ENCODE assay signal across 1 cellular context in genomic region chr4:70714061-70714468, GRCh38.
TF ChIP-seq lines count a peak whose summit lies in the region.

No MANE protein-coding gene starts in this region.

TF ChIP-seq in K562, 482 proteins besides CTCF, POLR2A, EP300 and RAD21 (continues in another document):
- no peak for TF ChIP-seq HLTF (IDR thresholded peaks at IDR 0.05)
- TF ChIP-seq POLR3G (IDR thresholded peaks at IDR 0.05; ENCODE audit: extremely low read depth, insufficient read length, insufficient replicate concordance) = no peak
- TF ChIP-seq RFX7 (CRISPR knock-in tag; IDR thresholded peaks at IDR 0.05) = no peak
- TF ChIP-seq ZNF253 (CRISPR knock-in tag; conservative IDR thresholded peaks at IDR 0.05) = no peak
- no peak for TF ChIP-seq MITF (IDR thresholded peaks at IDR 0.05)
- peak; percentile 93 for TF ChIP-seq ZNF584 (CRISPR knock-in tag; IDR thresholded peaks at IDR 0.05; ENCODE audit: low read depth)
- TF ChIP-seq MEIS2 (IDR thresholded peaks at IDR 0.05; ENCODE audit: partially characterized antibody) = peak; percentile 61
- TF ChIP-seq, protein P1, sequence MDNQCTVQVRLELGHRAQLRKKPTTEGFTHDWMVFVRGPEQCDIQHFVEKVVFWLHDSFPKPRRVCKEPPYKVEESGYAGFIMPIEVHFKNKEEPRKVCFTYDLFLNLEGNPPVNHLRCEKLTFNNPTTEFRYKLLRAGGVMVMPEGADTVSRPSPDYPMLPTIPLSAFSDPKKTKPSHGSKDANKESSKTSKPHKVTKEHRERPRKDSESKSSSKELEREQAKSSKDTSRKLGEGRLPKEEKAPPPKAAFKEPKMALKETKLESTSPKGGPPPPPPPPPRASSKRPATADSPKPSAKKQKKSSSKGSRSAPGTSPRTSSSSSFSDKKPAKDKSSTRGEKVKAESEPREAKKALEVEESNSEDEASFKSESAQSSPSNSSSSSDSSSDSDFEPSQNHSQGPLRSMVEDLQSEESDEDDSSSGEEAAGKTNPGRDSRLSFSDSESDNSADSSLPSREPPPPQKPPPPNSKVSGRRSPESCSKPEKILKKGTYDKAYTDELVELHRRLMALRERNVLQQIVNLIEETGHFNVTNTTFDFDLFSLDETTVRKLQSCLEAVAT (IDR thresholded peaks at IDR 0.05) = no peak
- TF ChIP-seq FOXM1 (IDR thresholded peaks at IDR 0.05; ENCODE audit: low read depth) = no peak
- no peak for TF ChIP-seq FOXM1 (CRISPR knock-in tag; IDR thresholded peaks at IDR 0.05; ENCODE audit: low read depth)
- TF ChIP-seq, protein P2, sequence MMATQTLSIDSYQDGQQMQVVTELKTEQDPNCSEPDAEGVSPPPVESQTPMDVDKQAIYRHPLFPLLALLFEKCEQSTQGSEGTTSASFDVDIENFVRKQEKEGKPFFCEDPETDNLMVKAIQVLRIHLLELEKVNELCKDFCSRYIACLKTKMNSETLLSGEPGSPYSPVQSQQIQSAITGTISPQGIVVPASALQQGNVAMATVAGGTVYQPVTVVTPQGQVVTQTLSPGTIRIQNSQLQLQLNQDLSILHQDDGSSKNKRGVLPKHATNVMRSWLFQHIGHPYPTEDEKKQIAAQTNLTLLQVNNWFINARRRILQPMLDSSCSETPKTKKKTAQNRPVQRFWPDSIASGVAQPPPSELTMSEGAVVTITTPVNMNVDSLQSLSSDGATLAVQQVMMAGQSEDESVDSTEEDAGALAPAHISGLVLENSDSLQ (IDR thresholded peaks at IDR 0.05) = no peak
- no peak for TF ChIP-seq ZNF224 (CRISPR knock-in tag; IDR thresholded peaks at IDR 0.05)
- TF ChIP-seq RBFOX2 (IDR thresholded peaks at IDR 0.05; ENCODE audit: low read depth, low read length) = peak; percentile 13; the same call in 1 of the 2 replicates
- TF ChIP-seq MECOM (CRISPR knock-in tag; IDR thresholded peaks at IDR 0.05) = peak; percentile 73
- TF ChIP-seq SUPT5H (IDR thresholded peaks at IDR 0.05) = no peak
- TF ChIP-seq C11orf30 (IDR thresholded peaks at IDR 0.05; ENCODE audit: low read depth) = peak; percentile 81
- TF ChIP-seq ATF7 (IDR thresholded peaks at IDR 0.05) = peak; percentile 56; the same call in 1 of the 2 replicates
- TF ChIP-seq, protein P3, sequence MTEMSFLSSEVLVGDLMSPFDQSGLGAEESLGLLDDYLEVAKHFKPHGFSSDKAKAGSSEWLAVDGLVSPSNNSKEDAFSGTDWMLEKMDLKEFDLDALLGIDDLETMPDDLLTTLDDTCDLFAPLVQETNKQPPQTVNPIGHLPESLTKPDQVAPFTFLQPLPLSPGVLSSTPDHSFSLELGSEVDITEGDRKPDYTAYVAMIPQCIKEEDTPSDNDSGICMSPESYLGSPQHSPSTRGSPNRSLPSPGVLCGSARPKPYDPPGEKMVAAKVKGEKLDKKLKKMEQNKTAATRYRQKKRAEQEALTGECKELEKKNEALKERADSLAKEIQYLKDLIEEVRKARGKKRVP (CRISPR knock-in tag; IDR thresholded peaks at IDR 0.05) = peak; percentile 87
- TF ChIP-seq NFIX (CRISPR knock-in tag; IDR thresholded peaks at IDR 0.05; ENCODE audit: low read depth) = no peak
- TF ChIP-seq DPF2 (IDR thresholded peaks at IDR 0.05) = peak; percentile 42; the same call in 1 of the 2 replicates
- no peak for TF ChIP-seq ESRRA (IDR thresholded peaks at IDR 0.05; ENCODE audit: borderline replicate concordance, low read depth)
- TF ChIP-seq ZNF644 (tag; IDR thresholded peaks at IDR 0.05; ENCODE audit: low read depth) = peak; percentile 42; the same call in 1 of the 2 replicates
- peak; percentile 61 for TF ChIP-seq MAFG (tag; conservative IDR thresholded peaks at IDR 0.05)
- TF ChIP-seq KLF1 (tag; IDR thresholded peaks at IDR 0.05) = no peak
- TF ChIP-seq POLR2H (tag; IDR thresholded peaks at IDR 0.05; ENCODE audit: low read depth) = peak; percentile 83
- TF ChIP-seq CHD1 (IDR thresholded peaks at IDR 0.05; ENCODE audit: low read length) = no peak
- peak; percentile 10; the same call in 1 of the 2 replicates for TF ChIP-seq NBN (IDR thresholded peaks at IDR 0.05; ENCODE audit: low read depth)
- TF ChIP-seq KLF6 (CRISPR knock-in tag; IDR thresholded peaks at IDR 0.05; ENCODE audit: borderline replicate concordance) = peak; percentile 57; the same call in 1 of the 2 replicates
- peak; percentile 92 for TF ChIP-seq CEBPG (CRISPR knock-in tag; IDR thresholded peaks at IDR 0.05)
- TF ChIP-seq CEBPG (tag; conservative IDR thresholded peaks at IDR 0.05 in 1 of 2, IDR thresholded peaks at IDR 0.05 in 1 of 2) = peak; percentile 79 to 92
- TF ChIP-seq BCL6 (CRISPR knock-in tag; IDR thresholded peaks at IDR 0.05) = no peak
- no peak for TF ChIP-seq TCF3 (CRISPR knock-in tag; IDR thresholded peaks at IDR 0.05)
- TF ChIP-seq CCNT2 (IDR thresholded peaks at IDR 0.05; ENCODE audit: borderline replicate concordance, extremely low read depth, insufficient read length, low read depth, low read length) = no peak
- peak; percentile 78 for TF ChIP-seq NFE2 (IDR thresholded peaks at IDR 0.05; ENCODE audit: low read depth)
- TF ChIP-seq THAP12 (CRISPR knock-in tag; IDR thresholded peaks at IDR 0.05) = no peak
- TF ChIP-seq ZBED1 (IDR thresholded peaks at IDR 0.05) = no peak
- TF ChIP-seq ZNF197 (CRISPR knock-in tag; IDR thresholded peaks at IDR 0.05; ENCODE audit: low read depth) = 0 out of 2 replicates have a peak, but pooled peaks have one; percentile 36
- TF ChIP-seq ZNF184 (CRISPR knock-in tag; IDR thresholded peaks at IDR 0.05) = no peak
- no peak for TF ChIP-seq NR2C2 (CRISPR knock-in tag; IDR thresholded peaks at IDR 0.05)
- peak; percentile 26; the same call in 1 of the 2 replicates for TF ChIP-seq NR2C2 (tag; IDR thresholded peaks at IDR 0.05)
- TF ChIP-seq DDX20 (tag; IDR thresholded peaks at IDR 0.05; ENCODE audit: low read depth) = no peak
- TF ChIP-seq ZNF316 (IDR thresholded peaks at IDR 0.05) = peak; percentile 87
- peak; percentile 52; the same call in 1 of the 2 replicates for TF ChIP-seq GABPB1 (CRISPR knock-in tag; IDR thresholded peaks at IDR 0.05)
- no peak for TF ChIP-seq MCM7 (IDR thresholded peaks at IDR 0.05)
- TF ChIP-seq SMARCE1 (IDR thresholded peaks at IDR 0.05) = 0 out of 2 replicates have a peak, but pooled peaks have one; percentile 14
- peak in 1 of 2 experiments; percentile 74; a peak in 1 of 4 replicates for TF ChIP-seq RCOR1 (IDR thresholded peaks at IDR 0.05; ENCODE audit: borderline replicate concordance in 1 of 2, low read depth in 2 of 2, low read length in 2 of 2)
- peak; percentile 34; the same call in 1 of the 2 replicates for TF ChIP-seq ARID1B (IDR thresholded peaks at IDR 0.05)
- 0 out of 4 replicates have a peak, but pooled peaks of 1 of the 2 experiments have one; percentile 47 for TF ChIP-seq ARNT (IDR thresholded peaks at IDR 0.05)
- no peak for TF ChIP-seq ZNF696 (CRISPR knock-in tag; conservative IDR thresholded peaks at IDR 0.05)
- TF ChIP-seq TRIM24 (IDR thresholded peaks at IDR 0.05) = peak; percentile 40 to 70; a peak in 2 of 4 replicates
- peak; percentile 30; the same call in 1 of the 2 replicates for TF ChIP-seq CREM (IDR thresholded peaks at IDR 0.05; ENCODE audit: low read depth)
- peak; percentile 86; the same call in 1 of the 2 replicates for TF ChIP-seq DMBX1 (CRISPR knock-in tag; IDR thresholded peaks at IDR 0.05; ENCODE audit: borderline replicate concordance)
- no peak for TF ChIP-seq PTBP1 (IDR thresholded peaks at IDR 0.05; ENCODE audit: low read depth, low read length)
- peak; percentile 44; the same call in 1 of the 2 replicates for TF ChIP-seq CTBP1 (IDR thresholded peaks at IDR 0.05; ENCODE audit: borderline replicate concordance)
- TF ChIP-seq MYC (IDR thresholded peaks at IDR 0.05; ENCODE audit: low read depth, low read length) = peak; percentile 96
- no peak for TF ChIP-seq MYC (CRISPR knock-in tag; IDR thresholded peaks at IDR 0.05; ENCODE audit: borderline replicate concordance, low read depth)
- TF ChIP-seq FOXJ2 (tag; IDR thresholded peaks at IDR 0.05) = peak; percentile 71; the same call in 1 of the 2 replicates
- TF ChIP-seq, protein P4, sequence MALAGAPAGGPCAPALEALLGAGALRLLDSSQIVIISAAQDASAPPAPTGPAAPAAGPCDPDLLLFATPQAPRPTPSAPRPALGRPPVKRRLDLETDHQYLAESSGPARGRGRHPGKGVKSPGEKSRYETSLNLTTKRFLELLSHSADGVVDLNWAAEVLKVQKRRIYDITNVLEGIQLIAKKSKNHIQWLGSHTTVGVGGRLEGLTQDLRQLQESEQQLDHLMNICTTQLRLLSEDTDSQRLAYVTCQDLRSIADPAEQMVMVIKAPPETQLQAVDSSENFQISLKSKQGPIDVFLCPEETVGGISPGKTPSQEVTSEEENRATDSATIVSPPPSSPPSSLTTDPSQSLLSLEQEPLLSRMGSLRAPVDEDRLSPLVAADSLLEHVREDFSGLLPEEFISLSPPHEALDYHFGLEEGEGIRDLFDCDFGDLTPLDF (CRISPR knock-in tag; IDR thresholded peaks at IDR 0.05) = no peak
- 0 out of 6 replicates have a peak, but pooled peaks of 1 of the 3 experiments have one; percentile 32 for TF ChIP-seq ZBTB11 (CRISPR knock-in tag; IDR thresholded peaks at IDR 0.05)
- no peak for TF ChIP-seq ATF1 (CRISPR knock-in tag; IDR thresholded peaks at IDR 0.05)
- peak; percentile 48; the same call in 1 of the 2 replicates for TF ChIP-seq ATF1 (tag; IDR thresholded peaks at IDR 0.05)
- peak; percentile 94; the same call in 1 of the 2 replicates for TF ChIP-seq ZNF175 (CRISPR knock-in tag; IDR thresholded peaks at IDR 0.05; ENCODE audit: low read depth)
- peak; percentile 81 for TF ChIP-seq EP400 (IDR thresholded peaks at IDR 0.05)
- TF ChIP-seq HMGN3 (IDR thresholded peaks at IDR 0.05; ENCODE audit: borderline replicate concordance, extremely low read depth, insufficient read length, low read depth, low read length) = no peak
- no peak for TF ChIP-seq ZNF347 (CRISPR knock-in tag; IDR thresholded peaks at IDR 0.05; ENCODE audit: low read depth)
- TF ChIP-seq HNRNPL (IDR thresholded peaks at IDR 0.05; ENCODE audit: low read depth, low read length) = no peak
- TF ChIP-seq NR2C1 (IDR thresholded peaks at IDR 0.05) = no peak
- TF ChIP-seq NR2C1 (tag; IDR thresholded peaks at IDR 0.05) = peak; percentile 56
- peak in 1 of 2 experiments; percentile 48; a peak in 1 of 4 replicates for TF ChIP-seq MAZ (CRISPR knock-in tag; conservative IDR thresholded peaks at IDR 0.05 in 1 of 2, IDR thresholded peaks at IDR 0.05 in 1 of 2)
- peak; percentile 86 for TF ChIP-seq CXXC5 (CRISPR knock-in tag; IDR thresholded peaks at IDR 0.05)
- no peak for TF ChIP-seq ETS2 (tag; IDR thresholded peaks at IDR 0.05; ENCODE audit: borderline replicate concordance, poor library complexity, severe bottlenecking)
- TF ChIP-seq NFRKB (IDR thresholded peaks at IDR 0.05; ENCODE audit: low read depth) = 0 out of 2 replicates have a peak, but pooled peaks have one; percentile 63
